Comparison of ENCODE assay signal across 1 cellular context in the genomic region with DNA sequence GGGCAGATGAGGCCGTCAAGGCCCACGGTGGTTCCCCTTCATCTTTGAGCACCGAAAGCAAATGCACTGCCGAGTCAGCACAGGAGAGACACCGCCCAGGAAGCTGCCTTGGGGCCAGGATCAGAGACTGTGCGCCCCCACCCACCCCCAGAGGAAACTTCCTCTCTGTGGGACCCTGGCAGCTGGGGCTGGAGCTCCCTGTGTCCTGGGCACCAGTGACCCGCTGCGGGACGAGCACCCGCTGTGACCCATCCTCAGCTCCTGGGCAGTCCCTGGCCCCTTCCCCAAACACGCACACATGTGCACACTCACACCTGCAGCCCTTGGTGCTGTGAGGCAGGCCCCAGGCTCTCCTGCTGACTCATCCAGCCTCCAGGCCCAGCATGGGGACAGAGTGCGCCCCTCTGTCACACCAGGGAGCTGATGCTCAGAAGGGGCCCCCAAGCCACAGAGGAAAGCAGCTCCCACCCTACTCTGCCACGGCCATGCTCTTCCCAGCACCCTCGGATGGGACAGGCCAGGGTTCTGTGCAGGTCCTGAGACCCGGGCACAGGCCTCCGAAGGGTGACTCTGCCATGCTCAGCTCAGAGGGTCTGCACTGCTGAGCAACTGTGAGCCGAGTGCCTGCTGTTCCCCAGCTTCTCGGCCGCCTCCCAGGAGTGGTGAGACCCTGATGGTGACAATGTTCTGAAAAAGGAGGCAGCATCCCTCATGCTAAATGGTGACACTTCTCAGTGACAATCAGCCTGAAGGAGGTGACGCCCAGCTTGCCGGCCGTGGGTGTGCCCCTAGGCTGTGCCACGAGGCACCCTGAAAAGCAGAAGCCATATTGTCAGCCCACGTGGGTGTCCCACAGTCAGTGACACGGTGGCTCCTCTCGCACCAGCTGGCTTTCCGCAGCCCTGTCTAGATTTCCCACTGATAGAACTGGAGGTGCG.
TF ChIP-seq lines count a peak whose summit lies in the region.

No MANE protein-coding gene starts in this region.

TF ChIP-seq in H1, 55 proteins besides CTCF, POLR2A, EP300 and RAD21:
- TF ChIP-seq BACH1 (IDR thresholded peaks at IDR 0.05; ENCODE audit: low read length) (no peak), KDM1A (IDR thresholded peaks at IDR 0.05; ENCODE audit: borderline replicate concordance, low read length) (no peak), CTBP2 (IDR thresholded peaks at IDR 0.05; ENCODE audit: borderline replicate concordance, insufficient read depth, insufficient read length, low read length) (no peak), SIN3A (conservative IDR thresholded peaks at IDR 0.05 in 1 of 2, IDR thresholded peaks at IDR 0.05 in 1 of 2; ENCODE audit: low read depth in 1 of 2, low read length in 2 of 2) (no peak), CBX5 (IDR thresholded peaks at IDR 0.05; ENCODE audit: low read depth, low read length) (no peak), GTF2F1 (IDR thresholded peaks at IDR 0.05; ENCODE audit: borderline replicate concordance, low read depth, low read length) (no peak), CREB1 (IDR thresholded peaks at IDR 0.05) (no peak), ASH2L (IDR thresholded peaks at IDR 0.05; ENCODE audit: low read length) (no peak), RXRA (IDR thresholded peaks at IDR 0.05; ENCODE audit: insufficient read depth, low read depth, low read length) (no peak), NRF1 (IDR thresholded peaks at IDR 0.05; ENCODE audit: low read depth, low read length) (no peak)
